In genomic region chr13:75050419-75051066, GRCh38 we compare ENCODE assay signal across 17 cellular contexts.
DNase-seq lines count a peak whose midpoint lies in the region; ATAC-seq and TF ChIP-seq lines count a peak whose summit lies in the region.
"Had no signal": no experiment of that assay in that cellular context is flagged by ENCODE, and none has a peak within 500 bp of the region (broad histone marks: within the 10 kb centered on the region; RNA-seq: fewer than 3 reads in every experiment).

No MANE protein-coding gene starts in this region.

- H3K4me3 ChIP-seq in BJ (ENCODE audit: low read depth, low read length), result no peak overlapping the region
- H3K4me3 ChIP-seq in adipocyte (ENCODE audit: low read length), result no peak overlapping the region
- no peak overlapping the region for H3K4me3 ChIP-seq in fibroblast of villous mesenchyme (ENCODE audit: low read depth, low read length)
- no peak overlapping the region for H3K4me3 ChIP-seq in osteoblast (ENCODE audit: insufficient read depth, low read length)
- H3K4me3 ChIP-seq: BLaER1, coronary artery had no signal

- H3K4me1 ChIP-seq in adipocyte (ENCODE audit: control insufficient read depth, insufficient read depth, low read length) (no peaks in the 10 kb centered on the region), osteoblast (ENCODE audit: insufficient read depth, low read length) (peaks cover 9% of the 10 kb centered on the region)
- H3K4me1 ChIP-seq: BLaER1 had no signal

- CTCF ChIA-PET in BJ (lab: Yijun Ruan, JAX), result no interaction called here

- H3K36me3 ChIP-seq in BJ (ENCODE audit: control insufficient read depth, insufficient read depth, low read length) (no peaks in the 10 kb centered on the region), adipocyte (ENCODE audit: control insufficient read depth, insufficient read depth, low read length, severe bottlenecking) (no peaks in the 10 kb centered on the region), osteoblast (ENCODE audit: insufficient read depth, low read length) (no peaks in the 10 kb centered on the region)
- H3K36me3 ChIP-seq: BLaER1 had no signal

- DNase-seq in BJ (ENCODE audit: low read depth) (peak; percentile 15), adipocyte (ENCODE audit: low read depth) (peak; percentile 60), fibroblast of villous mesenchyme (ENCODE audit: low read depth) (peak; percentile 6), osteoblast (ENCODE audit: insufficient read length, low spot score, missing footprints) (peak; percentile 3), D341Med (ENCODE audit: low spot score) (no peak), NCI-H345 (lab: John Stamatoyannopoulos, UW) (no peak), NCI-H524 treated with DMSO at 0.1 percent for 48 hours (lab: John Stamatoyannopoulos, UW) (no peak)
- DNase-seq: activated CD4-positive, alpha-beta T cell treated with anti-CD3 and anti-CD28 coated beads for 36 hours; natural killer cell; NCI-H2171; SHP77 treated with DMSO at 0.1 percent for 48 hours; stimulated activated CD4-positive, alpha-beta T cell treated with anti-CD3 and anti-CD28 coated beads, Interleukin-4, amount 100 ng/mL, for 4 hours had no signal

- H3K9me3 ChIP-seq in adipocyte (ENCODE audit: control insufficient read depth, low read length), result peaks cover 7% of the 10 kb centered on the region
- H3K9me3 ChIP-seq in osteoblast (ENCODE audit: low read depth, low read length), result no peaks in the 10 kb centered on the region
- H3K9me3 ChIP-seq: BLaER1 had no signal

- peak overlapping the region; percentile 33 for H3K27ac ChIP-seq in osteoblast (ENCODE audit: low read depth, low read length)
- H3K27ac ChIP-seq: BLaER1, coronary artery, epithelial cell of prostate had no signal

- H3K27me3 ChIP-seq in BJ (ENCODE audit: control insufficient read depth, insufficient read depth, low read length) (no peaks in the 10 kb centered on the region), adipocyte (replicated peaks; ENCODE audit: control insufficient read depth, insufficient read depth, low read length) (no peaks in the 10 kb centered on the region), osteoblast (ENCODE audit: insufficient read depth, low read length) (no peaks in the 10 kb centered on the region)
- H3K27me3 ChIP-seq: BLaER1 had no signal

- no peaks in the 10 kb centered on the region for H4K20me1 ChIP-seq in osteoblast (ENCODE audit: insufficient read depth, low read length)
- H4K20me1 ChIP-seq: BLaER1 had no signal

- H3K9ac ChIP-seq in adipocyte (ENCODE audit: low read length), result no peak overlapping the region
- H3K9ac ChIP-seq: BLaER1 had no signal

- H3K4me2 ChIP-seq in osteoblast (ENCODE audit: insufficient read depth, low read length), result peak overlapping the region; percentile 51
- H3K4me2 ChIP-seq: BLaER1 had no signal

- POLR2A ChIA-PET in BJ (lab: Charles Lee), result no interaction called here

- H2AFZ ChIP-seq in osteoblast (ENCODE audit: low read length), result peak overlapping the region; percentile 47

- H3K79me2 ChIP-seq in osteoblast (ENCODE audit: insufficient read depth, low read length), result no peaks in the 10 kb centered on the region

- no peak for ATAC-seq in GM18909 (IDR thresholded peaks at IDR 0.05; ENCODE audit: poor library complexity, unreplicated experiment)
- ATAC-seq: activated CD4-positive, alpha-beta T cell treated with anti-CD3 and anti-CD28 coated beads for 36 hours; natural killer cell; sciatic nerve had no signal

- TF ChIP-seq CTCF in BJ (IDR thresholded peaks at IDR 0.05; ENCODE audit: insufficient read depth, low read depth, low read length), result no peak
- no peak for TF ChIP-seq CTCF in fibroblast of villous mesenchyme (IDR thresholded peaks at IDR 0.05; ENCODE audit: insufficient read depth, low read depth, low read length)
- no peak for TF ChIP-seq CTCF in osteoblast (IDR thresholded peaks at IDR 0.05; ENCODE audit: extremely low read depth, low read depth, low read length)

Comparison
In these comparisons a context has a peak if more than half of its experiments do, and no peak if none do; other contexts are left out.
1. DNase-seq: peak in BJ (single experiment), adipocyte (single experiment), fibroblast of villous mesenchyme (single experiment) and osteoblast (single experiment); none in D341Med (single experiment), NCI-H345 (single experiment) and NCI-H524 treated with DMSO at 0.1 percent for 48 hours (single experiment).